In genomic region chr2:237675326-237675725, GRCh38 we compare ENCODE assay signal across 9 cellular contexts. TPM values are rescaled to one million over a fixed set of nuclear protein-coding genes. Genes with fewer than 3 reads are reported as not detected.
DNase-seq lines count a peak whose midpoint lies in the region; ATAC-seq and TF ChIP-seq lines count a peak whose summit lies in the region.
"Had no signal": no experiment of that assay in that cellular context is flagged by ENCODE, and none has a peak within 500 bp of the region (broad histone marks: within the 10 kb centered on the region; RNA-seq: fewer than 3 reads in every experiment).

No MANE protein-coding gene starts in this region.

- TF ChIP-seq CTCF in C4-2B (conservative IDR thresholded peaks at IDR 0.05) (no peak), NB4 (IDR thresholded peaks at IDR 0.05; ENCODE audit: low read depth, low read length) (no peak), nephron (IDR thresholded peaks at IDR 0.05; ENCODE audit: unreplicated experiment in 3 of 3) (no peak)

- peak overlapping the region; percentile 52 to 94 (median 92) for H3K27ac Mint-ChIP-seq in nephron

- no peaks in the 10 kb centered on the region for H3K9me3 Mint-ChIP-seq in nephron

- H3K27me3 Mint-ChIP-seq in nephron (ENCODE audit: low read depth): no peaks in the 10 kb centered on the region

- peak overlapping the region; percentile 45 for H3K4me3 ChIP-seq in NB4 (ENCODE audit: low read depth, low read length)

- H3K4me3 Mint-ChIP-seq in nephron: peak overlapping the region in 2 of 3 experiments; percentile 20 to 65

- ATAC-seq in GM21786 (IDR thresholded peaks at IDR 0.05; ENCODE audit: unreplicated experiment): no peak

- DNase-seq in NB4 (ENCODE audit: low read depth) (no peak), dermis microvascular lymphatic vessel endothelial cell (ENCODE audit: low read depth in 2 of 2) (peak; percentile 69 to 80), occipital lobe (lab: John Stamatoyannopoulos, UW) (no peak), mucosa of gallbladder (ENCODE audit: low spot score) (no peak), OCI-M2 (lab: John Stamatoyannopoulos, UW; ENCODE audit: unreplicated experiment) (no peak)
- DNase-seq: NCI-H524 had no signal

- no peaks in the 10 kb centered on the region for H3K36me3 Mint-ChIP-seq in nephron (ENCODE audit: low read depth)

- peaks cover 61% of the 10 kb centered on the region for H3K4me1 Mint-ChIP-seq in nephron

- TF ChIP-seq POLR2A in NB4 (IDR thresholded peaks at IDR 0.05; ENCODE audit: extremely low read depth, insufficient read length): no peak

- peak overlapping the region; percentile 10; the same call in 1 of the 2 replicates for H3K27ac ChIP-seq in C4-2B

RNA-seq across cellular contexts. Expression of gene LRRFIP1, which starts 47.9 kb away (rescaled TPM):
- total RNA-seq in dermis microvascular lymphatic vessel endothelial cell: 83.6 and 114 TPM in 2 replicates
- 29.0 TPM for total RNA-seq in occipital lobe
- 104 TPM for total RNA-seq in mucosa of gallbladder

Comparison
In these comparisons a context has a peak if more than half of its experiments do, and no peak if none do; other contexts are left out.
1. DNase-seq: peak in dermis microvascular lymphatic vessel endothelial cell (2 of 2); none in NB4 (single experiment), occipital lobe (single experiment), mucosa of gallbladder (single experiment) and OCI-M2 (single experiment).